In genomic region chr5:116308391-116308790, GRCh38 we compare ENCODE assay signal across 30 cellular contexts.
"Had no signal": no experiment of that assay in that cellular context is flagged by ENCODE, and none has a peak within 500 bp of the region (broad histone marks: within the 10 kb centered on the region; RNA-seq: fewer than 3 reads in every experiment).

No MANE protein-coding gene starts in this region.

- H3K9me2 ChIP-seq: SK-N-SH had no signal

- FAIRE-seq: TTC549 had no signal

- H3K27ac ChIP-seq: ascending aorta, cardiac muscle cell, SJSA1 had no signal

- H3K9ac ChIP-seq: SK-N-SH had no signal

- ATAC-seq: activated CD8-positive, alpha-beta T cell treated with anti-CD3 and anti-CD28 coated beads for 36 hours; activated T-cell treated with anti-CD3 and anti-CD28 coated beads, Interleukin-2, amount 50 U/mL, for 72 hours; activated T-helper 17 cell treated with anti-CD3 and anti-CD28 coated beads, Interleukin-2, amount 50 U/mL, for 72 hours; Panc1 had no signal

- H3K36me3 ChIP-seq: cardiac muscle cell had no signal

- H3K27me3 ChIP-seq: ascending aorta, cardiac muscle cell, MG63, SJSA1 had no signal

- H3K4me1 ChIP-seq: ascending aorta, SJSA1 had no signal

- DNase-seq: activated CD4-positive, alpha-beta T cell treated with anti-CD3 and anti-CD28 coated beads, Interleukin-2, amount 10 ng/mL, durations not matched to agents 24 days and 14 days; activated CD4-positive, alpha-beta T cell treated with anti-CD3 and anti-CD28 coated beads, Interleukin-2, amount 50 U/mL, for 4 hours; activated CD8-positive, alpha-beta T cell treated with anti-CD3 and anti-CD28 coated beads for 36 hours; activated effector memory CD4-positive, alpha-beta T cell treated with anti-CD3 and anti-CD28 coated beads, Interleukin-2, amount 50 U/mL, for 16 hours; activated naive CD4-positive, alpha-beta T cell; activated naive CD4-positive, alpha-beta T cell treated with anti-CD3 and anti-CD28 coated beads, Interleukin-2, amount 50 U/mL, for 16 hours; activated naive CD8-positive, alpha-beta T cell treated with anti-CD3 and anti-CD28 coated beads for 36 hours; activated T-cell treated with anti-CD3 and anti-CD28 coated beads, Interleukin-2, amount 50 U/mL, for 1 hour; activated T-cell treated with anti-CD3 and anti-CD28 coated beads, Interleukin-2, amount 50 U/mL, for 72 hours; amygdala; Karpas-422; KBM-7; MG63; NCI-H1048; NCI-H1105 treated with DMSO at 0.1 percent for 48 hours; NCI-H1436; NCI-H1694; NCI-H1930; NCI-H2107; NCI-H2171; NCI-H510A; NCI-H526; SHP77 treated with DMSO at 0.1 percent for 48 hours; SK-N-SH had no signal

- H3K4me3 ChIP-seq: ascending aorta, cardiac muscle cell, MG63, SJSA1 had no signal

- H3K4me2 ChIP-seq: SK-N-SH had no signal
